Comparison of ENCODE assay signal across 35 cellular contexts in genomic region chr18:50274044-50274442, GRCh38. TPM values are rescaled to one million over a fixed set of nuclear protein-coding genes. Genes with fewer than 3 reads are reported as not detected.
"Had no signal": no experiment of that assay in that cellular context is flagged by ENCODE, and none has a peak within 500 bp of the region (broad histone marks: within the 10 kb centered on the region; RNA-seq: fewer than 3 reads in every experiment).

No MANE protein-coding gene starts in this region.

- ATAC-seq: activated CD4-positive, CD25-positive, alpha-beta regulatory T cell treated with anti-CD3 and anti-CD28 coated beads, Interleukin-2, amount 50 U/mL, for 24 hours; activated naive CD4-positive, alpha-beta T cell treated with anti-CD3 and anti-CD28 coated beads, Interleukin-2, amount 50 U/mL, for 72 hours; activated T-cell treated with anti-CD3 and anti-CD28 coated beads, Interleukin-2, amount 50 U/mL, for 72 hours; foreskin keratinocyte; gastrocnemius medialis; T-helper 17 cell had no signal

- H3K4me3 ChIP-seq: ascending aorta, breast epithelium, cardiac muscle cell, coronary artery, dorsolateral prefrontal cortex, esophagus muscularis mucosa, gastrocnemius medialis had no signal

- H3K27me3 Mint-ChIP-seq: activated B cell treated with CpG ODN at 0.5 μM for 24 hours; activated CD4-positive, alpha-beta memory T cell treated with anti-CD3 and anti-CD28 coated beads, Interleukin-2, amount 10 ng/mL, durations not matched to agents 7 days and 5 days; activated CD4-positive, alpha-beta T cell treated with anti-CD3 and anti-CD28 coated beads, Interleukin-2, amount 10 ng/mL, durations not matched to agents 7 days and 5 days; activated naive CD4-positive, alpha-beta T cell treated with anti-CD3 and anti-CD28 coated beads, Interleukin-2, amount 10 ng/mL, durations not matched to agents 7 days and 5 days; activated naive CD8-positive, alpha-beta T cell treated with anti-CD3 and anti-CD28 coated beads, Interleukin-2, amount 10 ng/mL, durations not matched to agents 7 days and 5 days; activated T-cell treated with anti-CD3 and anti-CD28 coated beads, Interleukin-2, amount 50 U/mL, for 24 hours; brain; dendritic cell treated with granulocyte-macrophage colony-stimulating factor and Interleukin-4, amounts not matched to agents 40 ng/mL and 50 ng/mL, for 4 days; T-helper 17 cell had no signal

- H3K4me1 ChIP-seq: breast epithelium had no signal

- H3K9me3 ChIP-seq: ascending aorta, breast epithelium, esophagus muscularis mucosa, gastrocnemius medialis had no signal

- H3K27ac Mint-ChIP-seq: activated B cell treated with CpG ODN at 0.5 μM for 24 hours; activated CD4-positive, alpha-beta memory T cell treated with anti-CD3 and anti-CD28 coated beads, Interleukin-2, amount 10 ng/mL, durations not matched to agents 7 days and 5 days; activated CD4-positive, alpha-beta T cell treated with anti-CD3 and anti-CD28 coated beads, Interleukin-2, amount 10 ng/mL, durations not matched to agents 7 days and 5 days; activated naive CD8-positive, alpha-beta T cell treated with anti-CD3 and anti-CD28 coated beads, Interleukin-2, amount 10 ng/mL, durations not matched to agents 7 days and 5 days; activated T-cell treated with anti-CD3 and anti-CD28 coated beads, Interleukin-2, amount 50 U/mL, for 24 hours; activated T-cell treated with anti-CD3 and anti-CD28 coated beads, Interleukin-2, amount 50 U/mL, for 72 hours; brain; dendritic cell treated with granulocyte-macrophage colony-stimulating factor and Interleukin-4, amounts not matched to agents 40 ng/mL and 50 ng/mL, for 4 days; endodermal cell; T-helper 17 cell; T-helper 2 cell treated with Interferon-gamma antibody and Interleukin-4, amounts not matched to agents 5 μg/mL and 100 μg/mL, for 36 hours had no signal

- DNase-seq: activated B cell treated with CpG ODN at 0.5 μM for 24 hours; activated CD4-positive, alpha-beta memory T cell treated with anti-CD3 and anti-CD28 coated beads, Interleukin-2, amount 10 ng/mL, durations not matched to agents 7 days and 5 days; activated CD4-positive, alpha-beta T cell treated with anti-CD3 and anti-CD28 coated beads, Interleukin-2, amount 10 ng/mL, durations not matched to agents 7 days and 5 days; activated CD4-positive, alpha-beta T cell treated with anti-CD3 and anti-CD28 coated beads, Interleukin-2, amount 50 U/mL, for 4 hours; activated CD8-positive, alpha-beta memory T cell treated with anti-CD3 and anti-CD28 coated beads, Interleukin-2, amount 50 U/mL, for 48 hours; activated gamma-delta T cell; activated naive CD4-positive, alpha-beta T cell; activated naive CD4-positive, alpha-beta T cell treated with anti-CD3 and anti-CD28 coated beads, Interleukin-2, amount 10 ng/mL, durations not matched to agents 7 days and 5 days; activated naive CD8-positive, alpha-beta T cell treated with anti-CD3 and anti-CD28 coated beads, Interleukin-2, amount 10 ng/mL, durations not matched to agents 7 days and 5 days; activated T-cell treated with anti-CD3 and anti-CD28 coated beads for 4 hours; activated T-cell treated with anti-CD3 and anti-CD28 coated beads, Interleukin-2, amount 50 U/mL, for 24 hours; activated T-cell treated with anti-CD3 and anti-CD28 coated beads, Interleukin-2, amount 50 U/mL, for 72 hours; central memory CD4-positive, alpha-beta T cell; cerebellar nuclear complex; dorsolateral prefrontal cortex; effector memory CD4-positive, alpha-beta T cell; endodermal cell; erythroblast; foreskin keratinocyte; gastrocnemius medialis; glutamatergic neuron; T-helper 1 cell; T-helper 17 cell; T1000; WERI-Rb-1 had no signal

- H3K27me3 ChIP-seq: ascending aorta, breast epithelium, cardiac muscle cell, dorsolateral prefrontal cortex, esophagus muscularis mucosa, foreskin keratinocyte, gastrocnemius medialis had no signal

- H3K9me3 Mint-ChIP-seq: activated B cell treated with CpG ODN at 0.5 μM for 24 hours; activated CD4-positive, alpha-beta memory T cell treated with anti-CD3 and anti-CD28 coated beads, Interleukin-2, amount 10 ng/mL, durations not matched to agents 7 days and 5 days; activated CD4-positive, alpha-beta T cell treated with anti-CD3 and anti-CD28 coated beads, Interleukin-2, amount 10 ng/mL, durations not matched to agents 7 days and 5 days; activated naive CD4-positive, alpha-beta T cell treated with anti-CD3 and anti-CD28 coated beads, Interleukin-2, amount 10 ng/mL, durations not matched to agents 7 days and 5 days; activated naive CD4-positive, alpha-beta T cell treated with anti-CD3 and anti-CD28 coated beads, Interleukin-2, amount 50 U/mL, for 72 hours; activated naive CD8-positive, alpha-beta T cell treated with anti-CD3 and anti-CD28 coated beads, Interleukin-2, amount 10 ng/mL, durations not matched to agents 7 days and 5 days; activated T-cell treated with anti-CD3 and anti-CD28 coated beads, Interleukin-2, amount 50 U/mL, for 24 hours; activated T-cell treated with anti-CD3 and anti-CD28 coated beads, Interleukin-2, amount 50 U/mL, for 72 hours; brain; dendritic cell treated with granulocyte-macrophage colony-stimulating factor and Interleukin-4, amounts not matched to agents 40 ng/mL and 50 ng/mL, for 4 days; endodermal cell; T-helper 2 cell treated with Interferon-gamma antibody and Interleukin-4, amounts not matched to agents 5 μg/mL and 100 μg/mL, for 36 hours had no signal

- H3K4me3 Mint-ChIP-seq: activated B cell treated with CpG ODN at 0.5 μM for 24 hours; activated CD4-positive, alpha-beta memory T cell treated with anti-CD3 and anti-CD28 coated beads, Interleukin-2, amount 10 ng/mL, durations not matched to agents 7 days and 5 days; activated CD4-positive, alpha-beta T cell treated with anti-CD3 and anti-CD28 coated beads, Interleukin-2, amount 10 ng/mL, durations not matched to agents 7 days and 5 days; activated naive CD4-positive, alpha-beta T cell treated with anti-CD3 and anti-CD28 coated beads, Interleukin-2, amount 10 ng/mL, durations not matched to agents 7 days and 5 days; activated naive CD8-positive, alpha-beta T cell treated with anti-CD3 and anti-CD28 coated beads, Interleukin-2, amount 10 ng/mL, durations not matched to agents 7 days and 5 days; activated T-cell treated with anti-CD3 and anti-CD28 coated beads, Interleukin-2, amount 50 U/mL, for 24 hours; activated T-cell treated with anti-CD3 and anti-CD28 coated beads, Interleukin-2, amount 50 U/mL, for 72 hours; brain; dendritic cell treated with granulocyte-macrophage colony-stimulating factor and Interleukin-4, amounts not matched to agents 40 ng/mL and 50 ng/mL, for 4 days; endodermal cell; T-helper 17 cell; T-helper 2 cell treated with Interferon-gamma antibody and Interleukin-4, amounts not matched to agents 5 μg/mL and 100 μg/mL, for 36 hours had no signal

- H3K27ac ChIP-seq: ascending aorta, breast epithelium, cardiac muscle cell, coronary artery, dorsolateral prefrontal cortex, esophagus muscularis mucosa, foreskin keratinocyte, gastrocnemius medialis, WERI-Rb-1 had no signal

RNA-seq across cellular contexts. Expression of gene CFAP53, which starts 7.7 kb away (rescaled TPM):
- total RNA-seq: ascending aorta had no signal
